Comparison of ENCODE assay signal across 13 cellular contexts in the genomic region with DNA sequence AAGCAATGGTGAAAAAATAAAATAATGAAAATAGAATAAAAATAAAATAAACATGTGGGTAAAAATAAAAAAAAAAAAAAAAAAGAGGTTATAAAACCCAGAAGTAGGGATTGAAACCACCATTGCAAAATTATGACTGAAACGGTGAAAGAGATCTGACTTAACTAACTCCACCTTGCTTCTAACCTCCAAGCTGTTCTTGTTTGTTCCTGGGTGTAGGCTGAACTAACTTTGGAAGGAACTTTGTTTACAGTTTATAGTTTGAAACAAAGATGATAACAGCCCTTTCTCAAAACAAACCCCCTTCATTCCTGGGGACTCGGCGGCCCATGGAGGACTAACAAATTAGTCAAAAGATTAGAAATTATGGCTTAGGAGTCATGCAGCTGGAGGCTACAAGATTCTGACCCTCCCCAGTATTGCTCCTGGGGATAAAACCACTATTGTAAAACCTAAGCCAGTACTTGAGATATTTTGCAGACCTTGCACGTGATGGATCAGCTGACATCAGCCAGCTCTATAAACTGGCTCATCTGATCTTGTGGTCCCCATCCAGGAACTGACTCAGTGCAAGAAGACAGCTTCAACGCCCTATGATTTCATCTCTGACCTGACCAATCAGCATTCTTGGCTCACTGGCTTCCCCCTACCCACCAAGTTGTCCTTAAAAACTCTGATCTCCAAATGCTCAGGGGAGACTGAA. TPM values are rescaled to one million over a fixed set of nuclear protein-coding genes. Genes with fewer than 3 reads are reported as not detected.
DNase-seq lines count a peak whose midpoint lies in the region; ATAC-seq, FAIRE-seq and TF ChIP-seq lines count a peak whose summit lies in the region.
"Had no signal": no experiment of that assay in that cellular context is flagged by ENCODE, and none has a peak within 500 bp of the region (broad histone marks: within the 10 kb centered on the region; RNA-seq: fewer than 3 reads in every experiment).

No MANE protein-coding gene starts in this region.

- peaks cover 35% of the 10 kb centered on the region for H3K36me3 Mint-ChIP-seq in activated naive CD8-positive, alpha-beta T cell treated with anti-CD3 and anti-CD28 coated beads, Interleukin-2, amount 50 U/mL, for 24 hours (ENCODE audit: low read depth)

- no TSS peak for BruUV-seq in HepG2 (replicated peaks; lab: Mats Ljungman, UMichigan)

- H3K27me3 Mint-ChIP-seq in activated naive CD8-positive, alpha-beta T cell treated with anti-CD3 and anti-CD28 coated beads, Interleukin-2, amount 50 U/mL, for 24 hours, result no peaks in the 10 kb centered on the region

- no peak overlapping the region for H2AFZ ChIP-seq in HepG2 (ENCODE audit: low read length)

- H3K27ac ChIP-seq in HepG2 (ENCODE audit: extremely low read length, insufficient read depth, low read length), result no peak overlapping the region
- H3K27ac ChIP-seq: spleen had no signal

- 42% methylated on average over 4 of the region's 5 CpGs for WGBS in HepG2 (ENCODE audit: low lambda C conversion rate)

- POLR2A ChIA-PET in BJ (lab: Charles Lee) (interaction anchor here (0.7 kb wide), 1 partner anchor 1073 kb away, joined by 12 read pairs; no protein-coding TSS in a partner anchor), HepG2 (lab: Yijun Ruan, JAX) (no interaction called here)

- no peak overlapping the region for H3K4me3 ChIP-seq in BJ (ENCODE audit: low read depth, low read length)
- no peak overlapping the region for H3K4me3 ChIP-seq in kidney epithelial cell (ENCODE audit: low read depth, low read length)
- no peak overlapping the region for H3K4me3 ChIP-seq in HepG2 (replicated peaks in 1 of 3; ENCODE audit: insufficient read depth in 1 of 3, low read depth in 2 of 3, low read length in 3 of 3)
- H3K4me3 ChIP-seq: spleen had no signal

- in situ Hi-C loops in HepG2 (cut with HindIII; ENCODE audit: extremely low pct_ligation_motif_present, low pct_unique_long_range_greater_than_20kb), result no loop called here

- FAIRE-seq in HepG2 (lab: Jason Lieb, UNC), result no peak
- FAIRE-seq: bronchial epithelial cell, kidney had no signal

- peaks cover 5% of the 10 kb centered on the region for H3K9me3 Mint-ChIP-seq in activated naive CD8-positive, alpha-beta T cell treated with anti-CD3 and anti-CD28 coated beads, Interleukin-2, amount 50 U/mL, for 24 hours

- H3K36me3 ChIP-seq in BJ (ENCODE audit: control insufficient read depth, insufficient read depth, low read length), result no peaks in the 10 kb centered on the region
- no peaks in the 10 kb centered on the region for H3K36me3 ChIP-seq in kidney epithelial cell (ENCODE audit: control insufficient read depth, insufficient read depth, low read length)
- no peaks in the 10 kb centered on the region for H3K36me3 ChIP-seq in HepG2 (replicated peaks in 1 of 2; ENCODE audit: control insufficient read depth in 1 of 2, insufficient read depth in 2 of 2, low read length in 2 of 2)

- no peaks in the 10 kb centered on the region for H3K9me3 ChIP-seq in HepG2 (ENCODE audit: low read length)
- H3K9me3 ChIP-seq: spleen had no signal

- TF ChIP-seq CTCF in BJ (IDR thresholded peaks at IDR 0.05; ENCODE audit: insufficient read depth, low read depth, low read length) (no peak), kidney epithelial cell (IDR thresholded peaks at IDR 0.05; ENCODE audit: insufficient read depth, low read length, poor library complexity, severe bottlenecking) (no peak), HepG2 (CRISPR knock-in tag; IDR thresholded peaks at IDR 0.05) (no peak)

- H4K20me1 ChIP-seq in HepG2 (ENCODE audit: insufficient read depth, low read length), result no peaks in the 10 kb centered on the region

- CTCF ChIA-PET in BJ (lab: Yijun Ruan, JAX) (no interaction called here), HepG2 (lab: Yijun Ruan, JAX; ENCODE audit: low intra/inter-chr PET ratio, low total read pairs) (no interaction called here)

- DNase-seq in BJ (ENCODE audit: low read depth) (peak; percentile 63), HK-2 (ENCODE audit: unreplicated experiment) (peak; percentile 31), kidney epithelial cell (ENCODE audit: low read depth) (peak; percentile 23), dedifferentiated amniotic fluid mesenchymal stem cell (ENCODE audit: extremely low spot score) (no peak), HepG2 (ENCODE audit: low spot score) (no peak), NCI-H69 (lab: John Stamatoyannopoulos, UW) (no peak)
- no peak for DNase-seq in activated naive CD8-positive, alpha-beta T cell treated with anti-CD3 and anti-CD28 coated beads, Interleukin-2, amount 50 U/mL, for 24 hours
- DNase-seq: GF-D8, kidney, NCI-H2227 treated with DMSO at 0.1 percent for 48 hours, spleen had no signal

- H3K4me3 Mint-ChIP-seq in activated naive CD8-positive, alpha-beta T cell treated with anti-CD3 and anti-CD28 coated beads, Interleukin-2, amount 50 U/mL, for 24 hours, result no peak overlapping the region

- TF ChIP-seq EP300 in HepG2 (IDR thresholded peaks at IDR 0.05; ENCODE audit: low read depth in 2 of 2, low read length in 2 of 2) (no peak), HepG2 (CRISPR knock-in tag; IDR thresholded peaks at IDR 0.05; ENCODE audit: borderline replicate concordance) (no peak)

- no peak overlapping the region for H3K4me2 ChIP-seq in HepG2 (ENCODE audit: low read depth, low read length)

- peak; percentile 29 for ATAC-seq in activated naive CD8-positive, alpha-beta T cell treated with anti-CD3 and anti-CD28 coated beads, Interleukin-2, amount 50 U/mL, for 24 hours
- ATAC-seq in HG02763 (IDR thresholded peaks at IDR 0.05; ENCODE audit: unreplicated experiment), result no peak
- ATAC-seq in HepG2, result no peak

- TF ChIP-seq POLR2A in HepG2 (IDR thresholded peaks at IDR 0.05; ENCODE audit: insufficient read depth in 1 of 2, low read depth in 2 of 2, low read length in 2 of 2), result no peak

- peaks cover 31% of the 10 kb centered on the region for H3K4me1 Mint-ChIP-seq in activated naive CD8-positive, alpha-beta T cell treated with anti-CD3 and anti-CD28 coated beads, Interleukin-2, amount 50 U/mL, for 24 hours

- no peak overlapping the region for H3K9ac ChIP-seq in HepG2 (ENCODE audit: insufficient read depth, low read depth, low read length)

- H3K27ac Mint-ChIP-seq in activated naive CD8-positive, alpha-beta T cell treated with anti-CD3 and anti-CD28 coated beads, Interleukin-2, amount 50 U/mL, for 24 hours, result peak overlapping the region; percentile 90

- H3K27me3 ChIP-seq in BJ (ENCODE audit: control insufficient read depth, insufficient read depth, low read length) (no peaks in the 10 kb centered on the region), kidney epithelial cell (ENCODE audit: control insufficient read depth, insufficient read depth, low read length) (no peaks in the 10 kb centered on the region), HepG2 (ENCODE audit: control insufficient read depth in 1 of 2, insufficient read depth in 2 of 2, low read length in 2 of 2) (no peaks in the 10 kb centered on the region)
- H3K27me3 ChIP-seq: spleen had no signal

- TF ChIP-seq RAD21 in HepG2 (CRISPR knock-in tag; IDR thresholded peaks at IDR 0.05), result no peak

- intact Hi-C loops in HepG2 (cut with micrococcal nuclease; ENCODE audit: unreplicated experiment), result no loop called here

- no peaks in the 10 kb centered on the region for H3K4me1 ChIP-seq in HepG2 (ENCODE audit: insufficient read depth, low read length)

- no peaks in the 10 kb centered on the region for H3K79me2 ChIP-seq in HepG2 (ENCODE audit: insufficient read depth, low read length)

RNA-seq across cellular contexts. Expression of a gene that starts 30.4 kb away (rescaled TPM):
- polyA plus RNA-seq in BJ (2011; rRNA removed), result 7.0 and 12.0 TPM in 2 replicates
- polyA minus RNA-seq in BJ (2011; rRNA and poly(A)+ RNA removed), result 8.9 and 16.5 TPM in 2 replicates
- total RNA-seq in kidney epithelial cell, result 9.7 and 11.8 TPM in 2 replicates
- 0.22 and 0.24 TPM in 2 replicates for total RNA-seq in HepG2 (2016; rRNA removed; fragmentation: Illumina TruSeq; extraction: Trizol)
- 0.10 and 0.18 TPM in 2 replicates for total RNA-seq in HepG2 (2016; cell fraction: cytosol; rRNA removed; fragmentation: Illumina TruSeq; extraction: Trizol; ENCODE audit: low read depth)
- 0.15 and 0.36 TPM in 2 replicates for total RNA-seq in HepG2 (2016; cell fraction: insoluble cytoplasmic fraction; rRNA removed; fragmentation: Illumina TruSeq; extraction: Trizol)
- 0.03 and 0.12 TPM in 2 replicates for total RNA-seq in HepG2 (2016; cell fraction: membrane; rRNA removed; fragmentation: Illumina TruSeq; extraction: Trizol)
- total RNA-seq in HepG2 (2016; cell fraction: nucleus; rRNA removed; fragmentation: Illumina TruSeq; extraction: Trizol), result 0.53 and 1.1 TPM in 2 replicates
- 0.26 and 0.34 TPM in 2 replicates for polyA plus RNA-seq in HepG2 (2011; rRNA removed)
- 0.11 and 0.36 TPM in 2 replicates for polyA plus RNA-seq in HepG2 (2011; cell fraction: cytosol; rRNA removed)
- 0.31 and 0.45 TPM in 2 replicates for polyA plus RNA-seq in HepG2 (2011; cell fraction: nucleus; rRNA removed)
- 0.12 and 0.53 TPM in 2 replicates for polyA plus RNA-seq in HepG2 (2012)
- polyA plus RNA-seq in HepG2 (2016; cell fraction: cytosol; fragmentation: Illumina TruSeq; extraction: Trizol; ENCODE audit: low read depth), result 0.29 TPM in 1 of 2 replicates, not detected in the other
- polyA plus RNA-seq in HepG2 (2016; cell fraction: insoluble cytoplasmic fraction; fragmentation: Illumina TruSeq; extraction: Trizol; ENCODE audit: low read depth), result 0.27 and 0.58 TPM in 2 replicates
- 0.41 TPM in 1 of 2 replicates, not detected in the other for polyA plus RNA-seq in HepG2 (2016; cell fraction: membrane; fragmentation: Illumina TruSeq; extraction: Trizol; ENCODE audit: low read depth)
- 0.78 and 0.79 TPM in 2 replicates for polyA plus RNA-seq in HepG2 (2016; cell fraction: nucleus; fragmentation: Illumina TruSeq; extraction: Trizol; ENCODE audit: insufficient read depth, low read depth)
- 0.18 and 11.9 TPM in 2 replicates for polyA minus RNA-seq in HepG2 (2011; rRNA and poly(A)+ RNA removed; ENCODE audit: low replicate concordance)
- polyA minus RNA-seq in HepG2 (2011; cell fraction: cytosol; rRNA and poly(A)+ RNA removed), result 0.20 TPM in 1 of 2 replicates, not detected in the other
- polyA minus RNA-seq in HepG2 (2011; cell fraction: nucleus; rRNA and poly(A)+ RNA removed), result 0.77 and 0.99 TPM in 2 replicates

RNA-seq across cellular contexts. Expression of a gene that starts 47.0 kb away (rescaled TPM):
- polyA plus RNA-seq in BJ (2011; rRNA removed) (24.9 and 30.3 TPM in 2 replicates), HepG2 (2011; rRNA removed) (0.50 and 0.59 TPM in 2 replicates)
- 35.7 and 68.2 TPM in 2 replicates for polyA minus RNA-seq in BJ (2011; rRNA and poly(A)+ RNA removed)
- total RNA-seq in kidney epithelial cell (77.4 and 96.4 TPM in 2 replicates), HepG2 (2016; rRNA removed; fragmentation: Illumina TruSeq; extraction: Trizol) (1.5 and 4.8 TPM in 2 replicates)
- 2.7 and 2.8 TPM in 2 replicates for total RNA-seq in HepG2 (2016; cell fraction: cytosol; rRNA removed; fragmentation: Illumina TruSeq; extraction: Trizol; ENCODE audit: low read depth)
- total RNA-seq in HepG2 (2016; cell fraction: insoluble cytoplasmic fraction; rRNA removed; fragmentation: Illumina TruSeq; extraction: Trizol), result 1.7 and 3.4 TPM in 2 replicates
- total RNA-seq in HepG2 (2016; cell fraction: membrane; rRNA removed; fragmentation: Illumina TruSeq; extraction: Trizol), result 2.3 and 3.5 TPM in 2 replicates
- total RNA-seq in HepG2 (2016; cell fraction: nucleus; rRNA removed; fragmentation: Illumina TruSeq; extraction: Trizol), result 2.8 and 3.1 TPM in 2 replicates
- 0.25 and 0.54 TPM in 2 replicates for polyA plus RNA-seq in HepG2 (2011; cell fraction: cytosol; rRNA removed)
- 0.80 and 1.2 TPM in 2 replicates for polyA plus RNA-seq in HepG2 (2011; cell fraction: nucleus; rRNA removed)
- polyA plus RNA-seq in HepG2 (2012), result 0.48 and 2.4 TPM in 2 replicates
- polyA plus RNA-seq in HepG2 (2016; cell fraction: cytosol; fragmentation: Illumina TruSeq; extraction: Trizol; ENCODE audit: low read depth), result 0.29 and 0.44 TPM in 2 replicates
- polyA plus RNA-seq in HepG2 (2016; cell fraction: insoluble cytoplasmic fraction; fragmentation: Illumina TruSeq; extraction: Trizol; ENCODE audit: low read depth), result 3.7 and 4.3 TPM in 2 replicates
- 1.4 and 2.0 TPM in 2 replicates for polyA plus RNA-seq in HepG2 (2016; cell fraction: membrane; fragmentation: Illumina TruSeq; extraction: Trizol; ENCODE audit: low read depth)
- 2.3 and 2.9 TPM in 2 replicates for polyA plus RNA-seq in HepG2 (2016; cell fraction: nucleus; fragmentation: Illumina TruSeq; extraction: Trizol; ENCODE audit: insufficient read depth, low read depth)
- polyA minus RNA-seq in HepG2 (2011; rRNA and poly(A)+ RNA removed; ENCODE audit: low replicate concordance), result 1.6 and 66.7 TPM in 2 replicates
- polyA minus RNA-seq in HepG2 (2011; cell fraction: cytosol; rRNA and poly(A)+ RNA removed), result 0.97 and 3.5 TPM in 2 replicates
- 2.2 and 2.4 TPM in 2 replicates for polyA minus RNA-seq in HepG2 (2011; cell fraction: nucleus; rRNA and poly(A)+ RNA removed)

Comparison
In these comparisons a context has a peak if more than half of its experiments do, and no peak if none do; other contexts are left out.
1. DNase-seq: peak in BJ (single experiment), HK-2 (single experiment) and kidney epithelial cell (single experiment); none in activated naive CD8-positive, alpha-beta T cell treated with anti-CD3 and anti-CD28 coated beads, Interleukin-2, amount 50 U/mL, for 24 hours (single experiment), dedifferentiated amniotic fluid mesenchymal stem cell (single experiment), HepG2 (single experiment) and NCI-H69 (single experiment).
2. RNA of a gene that starts 47.0 kb away (total RNA-seq): 77.4 to 96.4 TPM in kidney epithelial cell; 1.5 to 4.8 TPM in HepG2; every median in the first group is over 10 times any median in the second.